Comparison of ENCODE assay signal across 20 cellular contexts in genomic region chr1:200301152-200301551, GRCh38.
DNase-seq lines count a peak whose midpoint lies in the region; ATAC-seq, FAIRE-seq and TF ChIP-seq lines count a peak whose summit lies in the region.
"Had no signal": no experiment of that assay in that cellular context is flagged by ENCODE, and none has a peak within 500 bp of the region (broad histone marks: within the 10 kb centered on the region; RNA-seq: fewer than 3 reads in every experiment).

No MANE protein-coding gene starts in this region.

- ATAC-seq in activated T-cell treated with anti-CD3 and anti-CD28 coated beads, Interleukin-2, amount 50 U/mL, for 4 hours = no peak
- ATAC-seq in activated T-cell treated with anti-CD3 and anti-CD28 coated beads, Interleukin-2, amount 50 U/mL, for 72 hours (replicated peaks in 1 of 2) = no peak
- ATAC-seq: psoas muscle had no signal

- no peaks in the 10 kb centered on the region for H3K27me3 ChIP-seq in PC-9 (ENCODE audit: insufficient read depth, low read depth)
- no peaks in the 10 kb centered on the region for H3K27me3 ChIP-seq in fibroblast of lung (ENCODE audit: control insufficient read depth, insufficient read depth, low read length)
- no peaks in the 10 kb centered on the region for H3K27me3 ChIP-seq in small intestine (ENCODE audit: control insufficient read depth in 2 of 2, insufficient read depth in 2 of 2, low read length in 2 of 2)
- H3K27me3 ChIP-seq: spleen had no signal

- H3K9me3 ChIP-seq in PC-9 (ENCODE audit: insufficient read depth, low read depth) = no peaks in the 10 kb centered on the region
- no peaks in the 10 kb centered on the region for H3K9me3 ChIP-seq in fibroblast of lung (ENCODE audit: control insufficient read depth, insufficient read depth, low read depth, low read length)
- H3K9me3 ChIP-seq in small intestine (ENCODE audit: control insufficient read depth, low read depth) = no peaks in the 10 kb centered on the region
- H3K9me3 ChIP-seq: esophagus squamous epithelium, psoas muscle, spleen had no signal

- H3K4me1 ChIP-seq in PC-9 (replicated peaks; ENCODE audit: insufficient read depth) (peaks cover 9% of the 10 kb centered on the region), fibroblast of lung (ENCODE audit: control insufficient read depth, extremely low read depth, insufficient read depth, low read length) (peaks cover 3% of the 10 kb centered on the region), small intestine (ENCODE audit: control insufficient read depth in 2 of 2, insufficient read depth in 1 of 2, low read depth in 1 of 2, low read length in 1 of 2) (peaks cover 0 to 3% of the 10 kb centered on the region in 2 donors)
- H3K4me1 ChIP-seq: psoas muscle had no signal

- no peak for FAIRE-seq in small intestine (lab: Jason Lieb, UNC)

- H3K4me3 ChIP-seq in PC-9 (no peak overlapping the region), fibroblast of lung (replicated peaks in 1 of 4; ENCODE audit: control extremely low read depth in 1 of 4, insufficient read depth in 1 of 4, low read depth in 3 of 4, low read length in 4 of 4) (no peak overlapping the region), small intestine (ENCODE audit: low read depth in 1 of 2, low read length in 2 of 2) (no peak overlapping the region)

- CTCF ChIA-PET in PC-9 (lab: Charles Lee) = interaction anchor here (0.5 to 0.7 kb wide), 2 partner anchors 31 to 186 kb away, joined by 4 to 15 read pairs; no protein-coding TSS in a partner anchor

- H3K9me3 Mint-ChIP-seq in activated T-cell treated with anti-CD3 and anti-CD28 coated beads, Interleukin-2, amount 50 U/mL, for 4 hours = no peaks in the 10 kb centered on the region
- no peaks in the 10 kb centered on the region for H3K9me3 Mint-ChIP-seq in activated T-cell treated with anti-CD3 and anti-CD28 coated beads, Interleukin-2, amount 50 U/mL, for 72 hours
- H3K9me3 Mint-ChIP-seq: activated naive CD8-positive, alpha-beta T cell treated with anti-CD3 and anti-CD28 coated beads, Interleukin-2, amount 50 U/mL, for 24 hours; nephron; T-helper 1 cell treated with Interleukin-12 subunit alpha and Interleukin-12 subunit beta and Interleukin-4 antibody, amounts not matched to agents 30 μg/mL and 1 μg/mL, for 36 hours had no signal

- peaks cover 10% of the 10 kb centered on the region for H3F3A ChIP-seq in PC-9 (ENCODE audit: insufficient read depth, low read depth)

- POLR2A ChIA-PET in PC-9 (lab: Charles Lee; ENCODE audit: unreplicated experiment) = no interaction called here

- no peak for DNase-seq in activated T-cell treated with anti-CD3 and anti-CD28 coated beads, Interleukin-2, amount 50 U/mL, for 4 hours
- no peak for DNase-seq in activated T-cell treated with anti-CD3 and anti-CD28 coated beads, Interleukin-2, amount 50 U/mL, for 72 hours
- DNase-seq in PC-9 (no peak), fibroblast of lung (ENCODE audit: low read depth in 2 of 2) (no peak), small intestine (peak; percentile 20), ACHN (no peak), NCI-H1436 (lab: John Stamatoyannopoulos, UW) (no peak), NCI-H2081 (lab: John Stamatoyannopoulos, UW) (no peak)
- DNase-seq: activated CD8-positive, alpha-beta memory T cell treated with anti-CD3 and anti-CD28 coated beads for 24 hours; activated naive CD8-positive, alpha-beta T cell treated with anti-CD3 and anti-CD28 coated beads, Interleukin-2, amount 50 U/mL, for 24 hours; DMS79; esophagus squamous epithelium; NCI-H2029 treated with DMSO at 0.1 percent for 48 hours; NCI-H510A treated with DMSO at 0.1 percent for 48 hours; psoas muscle; SHP77 treated with DMSO at 0.1 percent for 48 hours; spleen had no signal

- H3K36me3 Mint-ChIP-seq in activated T-cell treated with anti-CD3 and anti-CD28 coated beads, Interleukin-2, amount 50 U/mL, for 4 hours (ENCODE audit: insufficient read depth) = no peaks in the 10 kb centered on the region
- H3K36me3 Mint-ChIP-seq in activated T-cell treated with anti-CD3 and anti-CD28 coated beads, Interleukin-2, amount 50 U/mL, for 72 hours (ENCODE audit: insufficient read depth in 2 of 2) = no peaks in the 10 kb centered on the region

- peaks cover 12% of the 10 kb centered on the region for H3K4me1 Mint-ChIP-seq in activated T-cell treated with anti-CD3 and anti-CD28 coated beads, Interleukin-2, amount 50 U/mL, for 4 hours (ENCODE audit: low read depth)
- H3K4me1 Mint-ChIP-seq in activated T-cell treated with anti-CD3 and anti-CD28 coated beads, Interleukin-2, amount 50 U/mL, for 72 hours (ENCODE audit: low read depth) = peaks cover 7% of the 10 kb centered on the region

- H3K4me2 ChIP-seq in PC-9 (peak overlapping the region; percentile 87), fibroblast of lung (ENCODE audit: extremely low read depth, insufficient read depth, low read length) (no peak overlapping the region)

- H2AFZ ChIP-seq in PC-9 = 0 out of 2 replicates have a peak overlapping the region, but pooled peaks have one; percentile 88
- H2AFZ ChIP-seq in fibroblast of lung (ENCODE audit: low read length) = peak overlapping the region; percentile 95

- no peak overlapping the region for H3K27ac Mint-ChIP-seq in activated T-cell treated with anti-CD3 and anti-CD28 coated beads, Interleukin-2, amount 50 U/mL, for 72 hours
- H3K27ac Mint-ChIP-seq: activated naive CD8-positive, alpha-beta T cell treated with anti-CD3 and anti-CD28 coated beads, Interleukin-2, amount 50 U/mL, for 24 hours; nephron; T-helper 1 cell treated with Interleukin-12 subunit alpha and Interleukin-12 subunit beta and Interleukin-4 antibody, amounts not matched to agents 30 μg/mL and 1 μg/mL, for 36 hours had no signal

- intact Hi-C loops in PC-9 (cut with micrococcal nuclease; ENCODE audit: unreplicated experiment) = loop anchor here (5.0 to 10.0 kb wide), 4 partner anchors 111 to 616 kb away; partner anchors contain the start of gene ZNF281

- H3K36me3 ChIP-seq in PC-9 (ENCODE audit: low read depth) = no peaks in the 10 kb centered on the region
- no peaks in the 10 kb centered on the region for H3K36me3 ChIP-seq in fibroblast of lung (ENCODE audit: control insufficient read depth, insufficient read depth, low read length)
- H3K36me3 ChIP-seq in small intestine (ENCODE audit: control insufficient read depth in 2 of 2, insufficient read depth in 2 of 2, low read length in 2 of 2) = no peaks in the 10 kb centered on the region
- H3K36me3 ChIP-seq: cardiac muscle cell, esophagus squamous epithelium, spleen had no signal

- in situ Hi-C loops in ACHN (cut with HindIII; ENCODE audit: low pct_ligation_motif_present, low pct_unique_long_range_greater_than_20kb, low sequenced_read_pairs) = no loop called here

- H3K9ac ChIP-seq in fibroblast of lung (ENCODE audit: insufficient read depth, low read length) = no peak overlapping the region

- TF ChIP-seq CTCF in PC-9 (conservative IDR thresholded peaks at IDR 0.05) (no peak), fibroblast of lung (conservative IDR thresholded peaks at IDR 0.05 in 1 of 2, IDR thresholded peaks at IDR 0.05 in 1 of 2; ENCODE audit: low read depth in 1 of 2, low read length in 2 of 2) (no peak)

- H3K4me3 Mint-ChIP-seq in activated T-cell treated with anti-CD3 and anti-CD28 coated beads, Interleukin-2, amount 50 U/mL, for 4 hours = peak overlapping the region; percentile 86
- H3K4me3 Mint-ChIP-seq in activated T-cell treated with anti-CD3 and anti-CD28 coated beads, Interleukin-2, amount 50 U/mL, for 72 hours = no peak overlapping the region

- no peaks in the 10 kb centered on the region for H3K27me3 Mint-ChIP-seq in activated T-cell treated with anti-CD3 and anti-CD28 coated beads, Interleukin-2, amount 50 U/mL, for 4 hours (ENCODE audit: low read depth)
- H3K27me3 Mint-ChIP-seq in activated T-cell treated with anti-CD3 and anti-CD28 coated beads, Interleukin-2, amount 50 U/mL, for 72 hours (ENCODE audit: low read depth) = peaks cover 30% of the 10 kb centered on the region

- H4K20me1 ChIP-seq in PC-9 (ENCODE audit: insufficient read depth) = no peaks in the 10 kb centered on the region
- no peaks in the 10 kb centered on the region for H4K20me1 ChIP-seq in fibroblast of lung (ENCODE audit: control insufficient read depth, extremely low read depth, insufficient read depth, low read length)

- no TSS peak for BruUV-seq in PC-9 (replicated peaks; lab: Mats Ljungman, UMichigan)

- H3K9me2 ChIP-seq in PC-9 (ENCODE audit: insufficient read depth) = no peaks in the 10 kb centered on the region

- H3K79me2 ChIP-seq in PC-9 (ENCODE audit: low read depth) (no peaks in the 10 kb centered on the region), fibroblast of lung (ENCODE audit: control insufficient read depth, insufficient read depth, low read length) (no peaks in the 10 kb centered on the region)

- no peak overlapping the region for H3K27ac ChIP-seq in PC-9
- no peak overlapping the region for H3K27ac ChIP-seq in fibroblast of lung (ENCODE audit: insufficient read depth, low read length)
- H3K27ac ChIP-seq in small intestine (ENCODE audit: low read depth in 1 of 2, low read length in 1 of 2) = no peak overlapping the region
- H3K27ac ChIP-seq: cardiac muscle cell, esophagus squamous epithelium, psoas muscle had no signal

- WGBS in small intestine, 3 donors = 82 to 94% (median 83%) methylated on average over 3 of the region's 3 CpGs
